Comparison of ENCODE assay signal across 13 cellular contexts in the genomic region with DNA sequence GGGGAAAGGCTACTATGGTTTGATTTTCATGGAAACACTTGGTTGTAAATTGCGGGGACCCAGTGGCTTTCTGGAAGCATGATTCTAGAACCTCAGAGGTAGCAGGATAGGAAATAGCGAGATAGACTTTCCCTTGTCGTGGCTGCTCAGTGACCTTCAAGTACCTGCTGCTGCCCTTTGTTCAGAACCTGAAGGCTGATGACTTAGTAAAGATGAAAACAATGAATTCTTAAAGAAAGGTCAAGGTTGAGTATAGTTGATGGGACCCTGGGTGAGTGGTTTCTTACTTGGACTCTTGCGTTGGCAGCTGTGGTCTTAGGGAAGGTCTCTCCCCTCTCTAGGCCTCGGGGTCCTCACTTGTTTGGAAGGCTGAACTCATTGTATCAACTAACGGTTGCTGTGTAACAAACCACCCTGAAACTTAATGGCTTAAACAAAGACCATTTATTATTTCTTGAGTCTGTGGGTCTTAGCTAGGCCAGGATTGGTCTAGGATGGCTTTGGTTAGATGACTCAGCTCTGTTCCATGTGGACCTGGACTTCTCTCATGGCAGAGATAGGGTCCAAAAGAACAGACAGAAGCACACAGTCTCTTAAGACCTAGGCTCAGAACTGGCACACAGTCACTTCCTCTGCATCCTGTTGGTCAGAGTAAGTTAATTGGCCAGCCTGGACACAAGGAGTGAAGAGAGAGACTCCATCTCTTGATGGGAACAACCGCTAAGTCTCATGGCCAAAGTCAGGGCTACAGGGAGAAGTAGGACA.
A peak's percentile ranks its signal among the peaks of the same experiment; 100 is the strongest.
DNase-seq lines count a peak whose midpoint lies in the region; ATAC-seq, FAIRE-seq and TF ChIP-seq lines count a peak whose summit lies in the region.
"Had no signal": no experiment of that assay in that cellular context is flagged by ENCODE, and none has a peak within 500 bp of the region (broad histone marks: within the 10 kb centered on the region; RNA-seq: fewer than 3 reads in every experiment).

No MANE protein-coding gene starts in this region.

- no peaks in the 10 kb centered on the region for H4K20me1 ChIP-seq in keratinocyte (ENCODE audit: control insufficient read depth, extremely low read depth, insufficient read depth, low read length)

- H3K4me3 ChIP-seq in right atrium auricular region (no peak overlapping the region), keratinocyte (ENCODE audit: control insufficient read depth in 2 of 3, extremely low read depth in 1 of 3, insufficient read depth in 2 of 3, low read depth in 1 of 3, low read length in 3 of 3) (no peak overlapping the region), vagina (no peak overlapping the region)
- H3K4me3 ChIP-seq: breast epithelium, suprapubic skin had no signal

- H3K9me3 ChIP-seq in right atrium auricular region = no peaks in the 10 kb centered on the region
- no peaks in the 10 kb centered on the region for H3K9me3 ChIP-seq in keratinocyte (ENCODE audit: control insufficient read depth, low read depth, low read length)
- no peaks in the 10 kb centered on the region for H3K9me3 ChIP-seq in vagina
- H3K9me3 ChIP-seq: breast epithelium, suprapubic skin had no signal

- no peak overlapping the region for H3K27ac Mint-ChIP-seq in activated naive CD8-positive, alpha-beta T cell treated with anti-CD3 and anti-CD28 coated beads, Interleukin-2, amount 10 ng/mL, durations not matched to agents 7 days and 5 days

- DNase-seq in cardiac septum (ENCODE audit: low spot score) = peak; percentile 29
- no peak for DNase-seq in right atrium auricular region (ENCODE audit: low spot score)
- no peak for DNase-seq in activated naive CD8-positive, alpha-beta T cell treated with anti-CD3 and anti-CD28 coated beads, Interleukin-2, amount 10 ng/mL, durations not matched to agents 7 days and 5 days
- DNase-seq in keratinocyte (ENCODE audit: low read depth, low spot score) = no peak
- DNase-seq in vagina (ENCODE audit: extremely low spot score in 2 of 2) = no peak
- DNase-seq in SW 1271 (lab: John Stamatoyannopoulos, UW) = no peak
- DNase-seq in stimulated activated CD4-positive, alpha-beta T cell treated with anti-CD3 and anti-CD28 coated beads, Interleukin-1b, Interleukin-23, amount 100 ng/mL, for 48 hours = no peak
- DNase-seq: NCI-H1092, NCI-H2081 had no signal

- H3K4me1 ChIP-seq in right atrium auricular region = peaks cover 0 to 33% of the 10 kb centered on the region in 2 donors
- H3K4me1 ChIP-seq in keratinocyte (ENCODE audit: control insufficient read depth, extremely low read depth, insufficient read depth, low read length) = peaks cover 21% of the 10 kb centered on the region
- H3K4me1 ChIP-seq in vagina = peaks cover 93% of the 10 kb centered on the region
- H3K4me1 ChIP-seq: breast epithelium had no signal

- POLR2A ChIA-PET in activated naive CD8-positive, alpha-beta T cell treated with anti-CD3 and anti-CD28 coated beads, Interleukin-2, amount 10 ng/mL, durations not matched to agents 7 days and 5 days (lab: Charles Lee) = no interaction called here

- dilution Hi-C loops in keratinocyte (cut with MboI; ENCODE audit: extremely low pct_ligation_motif_present, low sequenced_read_pairs) = no loop called here

- H3K9me1 ChIP-seq in keratinocyte (ENCODE audit: control insufficient read depth, extremely low read depth, insufficient read depth, low read length) = no peaks in the 10 kb centered on the region

- FAIRE-seq in keratinocyte (lab: Jason Lieb, UNC) = peak; percentile 46

- H3K79me2 ChIP-seq in keratinocyte (ENCODE audit: control insufficient read depth, insufficient read depth, low read length) = no peaks in the 10 kb centered on the region

- ATAC-seq in activated naive CD8-positive, alpha-beta T cell treated with anti-CD3 and anti-CD28 coated beads, Interleukin-2, amount 10 ng/mL, durations not matched to agents 7 days and 5 days (ENCODE audit: low read depth) = no peak
- ATAC-seq in HG02610 (IDR thresholded peaks at IDR 0.05; ENCODE audit: unreplicated experiment) = no peak

- intact Hi-C loops in cardiac septum (cut with DNase I) (no loop called here), vagina (cut with DNase I) (no loop called here)

- H2AFZ ChIP-seq in keratinocyte (ENCODE audit: control insufficient read depth, low read length) = no peak overlapping the region

- H3K27me3 Mint-ChIP-seq in activated naive CD8-positive, alpha-beta T cell treated with anti-CD3 and anti-CD28 coated beads, Interleukin-2, amount 10 ng/mL, durations not matched to agents 7 days and 5 days = peaks cover 3% of the 10 kb centered on the region

- H3K27me3 ChIP-seq in right atrium auricular region (no peaks in the 10 kb centered on the region), keratinocyte (ENCODE audit: control insufficient read depth, extremely low read depth, insufficient read depth, low read length) (no peaks in the 10 kb centered on the region), vagina (no peaks in the 10 kb centered on the region)
- H3K27me3 ChIP-seq: breast epithelium, suprapubic skin had no signal

- TF ChIP-seq CTCF in right atrium auricular region (IDR thresholded peaks at IDR 0.05) (no peak), keratinocyte (optimal IDR thresholded peaks at IDR 0.05 in 1 of 3, IDR thresholded peaks at IDR 0.05 in 1 of 3, conservative IDR thresholded peaks at IDR 0.05 in 1 of 3; ENCODE audit: extremely low read depth in 1 of 3, insufficient read depth in 2 of 3, low read length in 3 of 3) (no peak), vagina (IDR thresholded peaks at IDR 0.05) (no peak)

- H3K9ac ChIP-seq in keratinocyte (ENCODE audit: control insufficient read depth, extremely low read depth, insufficient read depth, low read length) = no peak overlapping the region
- H3K9ac ChIP-seq: KMS-11 had no signal

- no peaks in the 10 kb centered on the region for H3K9me3 Mint-ChIP-seq in activated naive CD8-positive, alpha-beta T cell treated with anti-CD3 and anti-CD28 coated beads, Interleukin-2, amount 10 ng/mL, durations not matched to agents 7 days and 5 days

- no peak for TF ChIP-seq POLR2A in vagina (IDR thresholded peaks at IDR 0.05)

- H3K27ac ChIP-seq in right atrium auricular region = no peak overlapping the region
- no peak overlapping the region for H3K27ac ChIP-seq in keratinocyte (ENCODE audit: control insufficient read depth, insufficient read depth, low read length)
- peak overlapping the region; percentile 78 for H3K27ac ChIP-seq in vagina
- H3K27ac ChIP-seq: KMS-11, suprapubic skin had no signal

- H3K4me3 Mint-ChIP-seq in activated naive CD8-positive, alpha-beta T cell treated with anti-CD3 and anti-CD28 coated beads, Interleukin-2, amount 10 ng/mL, durations not matched to agents 7 days and 5 days = peak overlapping the region; percentile 0

- H3K4me1 Mint-ChIP-seq in activated naive CD8-positive, alpha-beta T cell treated with anti-CD3 and anti-CD28 coated beads, Interleukin-2, amount 10 ng/mL, durations not matched to agents 7 days and 5 days = peaks cover 25% of the 10 kb centered on the region

- H3K36me3 ChIP-seq in right atrium auricular region = no peaks in the 10 kb centered on the region
- H3K36me3 ChIP-seq in keratinocyte (ENCODE audit: control insufficient read depth in 2 of 2, extremely low read depth in 1 of 2, insufficient read depth in 2 of 2, low read length in 2 of 2) = no peaks in the 10 kb centered on the region
- no peaks in the 10 kb centered on the region for H3K36me3 ChIP-seq in vagina
- H3K36me3 ChIP-seq: breast epithelium, suprapubic skin had no signal

- H3K36me3 Mint-ChIP-seq in activated naive CD8-positive, alpha-beta T cell treated with anti-CD3 and anti-CD28 coated beads, Interleukin-2, amount 10 ng/mL, durations not matched to agents 7 days and 5 days = peaks cover 12% of the 10 kb centered on the region

- no peak overlapping the region for H3K4me2 ChIP-seq in keratinocyte (ENCODE audit: control insufficient read depth, extremely low read depth, insufficient read depth, low read depth, low read length)
- H3K4me2 ChIP-seq: KMS-11 had no signal
